In genomic region chr2:37657471-37657870, GRCh38 we compare ENCODE assay signal across 13 cellular contexts. TPM values are rescaled to one million over a fixed set of nuclear protein-coding genes. Genes with fewer than 3 reads are reported as not detected.
A peak's percentile ranks its signal among the peaks of the same experiment; 100 is the strongest.
DNase-seq lines count a peak whose midpoint lies in the region; ATAC-seq and TF ChIP-seq lines count a peak whose summit lies in the region.
"Had no signal": no experiment of that assay in that cellular context is flagged by ENCODE, and none has a peak within 500 bp of the region (broad histone marks: within the 10 kb centered on the region; RNA-seq: fewer than 3 reads in every experiment).

No MANE protein-coding gene starts in this region.

- peak overlapping the region; percentile 86 for H3K27ac ChIP-seq in RWPE2 (ENCODE audit: poor library complexity, severe bottlenecking)
- H3K27ac ChIP-seq in epithelial cell of prostate = peak overlapping the region; percentile 89
- H3K27ac ChIP-seq in psoas muscle = peak overlapping the region; percentile 90
- H3K27ac ChIP-seq: foreskin keratinocyte, RWPE1 had no signal

- peaks cover 79% of the 10 kb centered on the region for H3K36me3 ChIP-seq in RWPE2 (ENCODE audit: low read depth)
- H3K36me3 ChIP-seq in psoas muscle (ENCODE audit: insufficient read depth in 1 of 2, low read depth in 1 of 2) = peaks cover 0 to 36% of the 10 kb centered on the region in 2 donors

- no TSS peak for BruUV-seq in Calu3 (replicated peaks; lab: Mats Ljungman, UMichigan)

- no peak for TF ChIP-seq POLR2A in lower leg skin (IDR thresholded peaks at IDR 0.05)

- H3K27me3 Mint-ChIP-seq in Calu3 (ENCODE audit: unreplicated experiment) = no peaks in the 10 kb centered on the region

- DNase-seq in Calu3 (no peak), RWPE2 (ENCODE audit: low spot score) (no peak), epithelial cell of prostate (ENCODE audit: low read depth, low spot score) (no peak), psoas muscle (no peak), amniotic stem cell (lab: John Stamatoyannopoulos, UW) (no peak), nucleus accumbens (lab: John Stamatoyannopoulos, UW) (no peak), lower leg skin (ENCODE audit: low spot score in 2 of 2) (no peak)
- DNase-seq in activated CD4-positive, alpha-beta T cell treated with anti-CD3 and anti-CD28 coated beads, Interleukin-2, amount 50 U/mL, for 1 hour = no peak
- DNase-seq: activated CD4-positive, alpha-beta T cell treated with anti-CD3 and anti-CD28 coated beads, Interleukin-2, amount 50 U/mL, for 4 hours; DMS79; foreskin keratinocyte; NCI-H1930 had no signal

- H3K27ac Mint-ChIP-seq in Calu3 (ENCODE audit: unreplicated experiment) = peak overlapping the region; percentile 11

- H3K4me3 ChIP-seq in RWPE2 (ENCODE audit: severe bottlenecking) = no peak overlapping the region
- H3K4me3 ChIP-seq in psoas muscle = peak overlapping the region; percentile 9
- H3K4me3 ChIP-seq in lower leg skin (ENCODE audit: low read depth, poor library complexity, severe bottlenecking) = no peak overlapping the region

- H3K4me3 Mint-ChIP-seq in Calu3 (ENCODE audit: low read depth, unreplicated experiment) = no peak overlapping the region

- H3K4me1 ChIP-seq in RWPE2 (ENCODE audit: insufficient read depth, poor library complexity, severe bottlenecking) (peaks cover 70% of the 10 kb centered on the region), psoas muscle (peaks cover 86% of the 10 kb centered on the region)

- H3K36me3 Mint-ChIP-seq in Calu3 (ENCODE audit: insufficient read depth, unreplicated experiment) = no peaks in the 10 kb centered on the region

- no peak for TF ChIP-seq CTCF in Calu3 (IDR thresholded peaks at IDR 0.05; ENCODE audit: unreplicated experiment)
- TF ChIP-seq CTCF in RWPE2 (IDR thresholded peaks at IDR 0.05; ENCODE audit: poor library complexity, severe bottlenecking) = no peak
- no peak for TF ChIP-seq CTCF in psoas muscle (IDR thresholded peaks at IDR 0.05)
- no peak for TF ChIP-seq CTCF in lower leg skin (IDR thresholded peaks at IDR 0.05)

- ATAC-seq in RWPE2 (ENCODE audit: low read depth) = no peak
- no peak for ATAC-seq in psoas muscle
- ATAC-seq: foreskin keratinocyte had no signal

- intact Hi-C loops in Calu3 (cut with micrococcal nuclease; ENCODE audit: unreplicated experiment) (no loop called here), psoas muscle (cut with DNase I) (no loop called here), lower leg skin (cut with DNase I; ENCODE audit: low total_unique reads) (loop anchor here (5.0 kb wide), 1 partner anchor 500 kb away; no protein-coding TSS in a partner anchor)

- CTCF ChIA-PET in Calu3 (lab: Charles Lee) = no interaction called here

- peaks cover 50% of the 10 kb centered on the region for H3K4me1 Mint-ChIP-seq in Calu3 (ENCODE audit: low read depth, unreplicated experiment)

- H3K27me3 ChIP-seq in RWPE2 (ENCODE audit: insufficient read depth, poor library complexity, severe bottlenecking) = no peaks in the 10 kb centered on the region
- H3K27me3 ChIP-seq in psoas muscle (ENCODE audit: insufficient read depth in 3 of 3, low read length in 2 of 3) = no peaks in the 10 kb centered on the region
- H3K27me3 ChIP-seq: foreskin keratinocyte had no signal

- WGBS in psoas muscle, 3 donors = 84 to 88% (median 85%) methylated on average over 4 of the region's 4 CpGs
- WGBS in lower leg skin, 2 donors = 88 to 94% methylated on average over 4 of the region's 4 CpGs

- H3K9me3 Mint-ChIP-seq in Calu3 (ENCODE audit: low read depth, unreplicated experiment) = no peaks in the 10 kb centered on the region

- no peaks in the 10 kb centered on the region for H3K9me3 ChIP-seq in RWPE2 (ENCODE audit: severe bottlenecking)
- H3K9me3 ChIP-seq in psoas muscle = no peaks in the 10 kb centered on the region

RNA-seq across cellular contexts. Expression of gene CDC42EP3, which starts 14.0 kb away (rescaled TPM):
- 26.9 and 29.4 TPM in 2 replicates for total RNA-seq in Calu3 (2022)
- total RNA-seq in psoas muscle = 100 to 1,000 TPM in 1 of 4 donors, 10 to 100 TPM in 3; 50.9 to 174 (median 68.6) TPM
- polyA plus RNA-seq in psoas muscle = 10 to 100 TPM in 2 of 3 donors, 1 to 10 TPM in 1; 8.8 to 47.8 (median 32.5) TPM
- 10 to 100 TPM; 14.0 to 42.6 (median 28.7) TPM for total RNA-seq in lower leg skin
